ENCODE assay signal across 1 cellular context in the genomic region with DNA sequence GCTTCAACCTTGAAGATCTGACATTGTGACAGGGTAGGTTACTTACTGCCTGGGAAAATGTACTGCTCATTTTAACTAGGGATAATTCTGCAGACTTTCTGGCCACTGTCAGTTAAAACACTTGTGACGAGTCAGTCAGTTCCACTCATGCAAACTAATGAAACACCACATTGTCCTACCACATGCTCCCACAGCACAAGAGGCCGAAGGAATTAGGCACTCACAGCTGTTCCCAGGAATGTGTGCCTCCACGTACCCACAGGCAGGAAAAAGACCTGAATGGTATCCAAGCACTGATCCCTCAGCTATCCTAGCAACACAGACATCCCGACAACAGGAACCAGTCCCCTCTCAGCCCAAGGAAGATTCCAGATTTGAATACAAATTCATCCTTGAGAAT.
TF ChIP-seq lines count a peak whose summit lies in the region.

No MANE protein-coding gene starts in this region.

TF ChIP-seq in SK-N-SH, 30 proteins besides CTCF, POLR2A, EP300 and RAD21 (continued from another document):
- TF ChIP-seq, protein P1, sequence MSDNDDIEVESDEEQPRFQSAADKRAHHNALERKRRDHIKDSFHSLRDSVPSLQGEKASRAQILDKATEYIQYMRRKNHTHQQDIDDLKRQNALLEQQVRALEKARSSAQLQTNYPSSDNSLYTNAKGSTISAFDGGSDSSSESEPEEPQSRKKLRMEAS (IDR thresholded peaks at IDR 0.05; ENCODE audit: low read depth), result peak; percentile 22; the same call in 1 of the 2 replicates
- TF ChIP-seq ELF1 (IDR thresholded peaks at IDR 0.05) (no peak), PBX3 (IDR thresholded peaks at IDR 0.05) (peak; percentile 71), RCOR1 (IDR thresholded peaks at IDR 0.05; ENCODE audit: low read length) (no peak), POLR2AphosphoS5 (IDR thresholded peaks at IDR 0.05; ENCODE audit: low read depth, low read length) (no peak; the same call in 1 of the 2 replicates), TAF1 (IDR thresholded peaks at IDR 0.05; ENCODE audit: borderline replicate concordance, low read depth, low read length) (no peak), REST (IDR thresholded peaks at IDR 0.05; ENCODE audit: low read depth, low read length) (no peak), RXRA (IDR thresholded peaks at IDR 0.05; ENCODE audit: borderline replicate concordance, low read depth) (no peak), YY1 (IDR thresholded peaks at IDR 0.05; ENCODE audit: low read depth) (no peak), JUND (IDR thresholded peaks at IDR 0.05) (0 out of 2 replicates have a peak, but pooled peaks have one; percentile 6), CHD2 (IDR thresholded peaks at IDR 0.05; ENCODE audit: low read length, partially characterized antibody) (no peak), MEF2A (IDR thresholded peaks at IDR 0.05; ENCODE audit: borderline replicate concordance, low read depth) (no peak), TCF12 (IDR thresholded peaks at IDR 0.05) (peak; percentile 82), IRF3 (IDR thresholded peaks at IDR 0.05; ENCODE audit: low read depth, low read length) (no peak)
- TF ChIP-seq, protein P2, sequence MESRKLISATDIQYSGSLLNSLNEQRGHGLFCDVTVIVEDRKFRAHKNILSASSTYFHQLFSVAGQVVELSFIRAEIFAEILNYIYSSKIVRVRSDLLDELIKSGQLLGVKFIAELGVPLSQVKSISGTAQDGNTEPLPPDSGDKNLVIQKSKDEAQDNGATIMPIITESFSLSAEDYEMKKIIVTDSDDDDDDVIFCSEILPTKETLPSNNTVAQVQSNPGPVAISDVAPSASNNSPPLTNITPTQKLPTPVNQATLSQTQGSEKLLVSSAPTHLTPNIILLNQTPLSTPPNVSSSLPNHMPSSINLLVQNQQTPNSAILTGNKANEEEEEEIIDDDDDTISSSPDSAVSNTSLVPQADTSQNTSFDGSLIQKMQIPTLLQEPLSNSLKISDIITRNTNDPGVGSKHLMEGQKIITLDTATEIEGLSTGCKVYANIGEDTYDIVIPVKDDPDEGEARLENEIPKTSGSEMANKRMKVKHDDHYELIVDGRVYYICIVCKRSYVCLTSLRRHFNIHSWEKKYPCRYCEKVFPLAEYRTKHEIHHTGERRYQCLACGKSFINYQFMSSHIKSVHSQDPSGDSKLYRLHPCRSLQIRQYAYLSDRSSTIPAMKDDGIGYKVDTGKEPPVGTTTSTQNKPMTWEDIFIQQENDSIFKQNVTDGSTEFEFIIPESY (IDR thresholded peaks at IDR 0.05; ENCODE audit: borderline replicate concordance, low read depth), result no peak
